ENCODE assay signal across 11 cellular contexts in genomic region chr7:107856806-107857540, GRCh38. TPM values are rescaled to one million over a fixed set of nuclear protein-coding genes. Genes with fewer than 3 reads are reported as not detected.
A peak's percentile ranks its signal among the peaks of the same experiment; 100 is the strongest.
DNase-seq lines count a peak whose midpoint lies in the region; ATAC-seq, FAIRE-seq and TF ChIP-seq lines count a peak whose summit lies in the region.
"Had no signal": no experiment of that assay in that cellular context is flagged by ENCODE, and none has a peak within 500 bp of the region (broad histone marks: within the 10 kb centered on the region; RNA-seq: fewer than 3 reads in every experiment).

No MANE protein-coding gene starts in this region.

- TF ChIP-seq CTCF in AG10803 (conservative IDR thresholded peaks at IDR 0.05; ENCODE audit: low read length), result no peak

- FAIRE-seq in HTR-8/SVneo (lab: Jason Lieb, UNC), result no peak

- in situ Hi-C loops in SK-MEL-5 (cut with HindIII; ENCODE audit: low pct_unique_long_range_greater_than_20kb, low sequenced_read_pairs), result no loop called here

- H3K4me3 ChIP-seq in AG10803 (ENCODE audit: low read length), result no peak overlapping the region
- H3K4me3 ChIP-seq: SK-N-MC had no signal

- DNase-seq in AG10803 (ENCODE audit: low read depth) (peak; percentile 22), SK-MEL-5 (ENCODE audit: low read depth, low spot score) (peak; percentile 38), fibroblast of peridontal ligament (ENCODE audit: extremely low read depth) (peak; percentile 2), DMS153 (lab: John Stamatoyannopoulos, UW) (no peak), HTR-8/SVneo (ENCODE audit: insufficient read length, low spot score) (no peak), NCI-H69 (lab: John Stamatoyannopoulos, UW) (no peak), GDM1 (lab: John Stamatoyannopoulos, UW) (no peak)
- DNase-seq: NCI-H187 had no signal

- ATAC-seq in GM19351 (IDR thresholded peaks at IDR 0.05; ENCODE audit: unreplicated experiment), result peak; percentile 72

RNA-seq across cellular contexts. Expression of gene DLD, which starts 34.0 kb away (rescaled TPM):
- total RNA-seq in SK-MEL-5 (2014; rRNA removed; shearing (Covaris generic)), result 137 and 150 TPM in 2 replicates
- polyA plus RNA-seq in SK-MEL-5 (2015; cell fraction: cytosol; rRNA removed), result 182 and 302 TPM in 2 replicates
- 195 and 242 TPM in 2 replicates for polyA plus RNA-seq in SK-MEL-5 (2015; cell fraction: nucleus; rRNA removed)

RNA-seq across cellular contexts. Expression of gene SLC26A3, which starts 54.0 kb away (rescaled TPM):
- total RNA-seq in SK-MEL-5 (2014; rRNA removed; shearing (Covaris generic)), result not detected in 2 replicates
- polyA plus RNA-seq in SK-MEL-5 (2015; cell fraction: cytosol; rRNA removed), result not detected in 2 replicates
- not detected in 2 replicates for polyA plus RNA-seq in SK-MEL-5 (2015; cell fraction: nucleus; rRNA removed)
- total RNA-seq: fibroblast of villous mesenchyme had no signal

Comparison
In these comparisons a context has a peak if more than half of its experiments do, and no peak if none do; other contexts are left out.
1. DNase-seq: peak in AG10803 (single experiment), SK-MEL-5 (single experiment) and fibroblast of peridontal ligament (single experiment); none in DMS153 (single experiment), HTR-8/SVneo (single experiment), NCI-H69 (single experiment) and GDM1 (single experiment).